In genomic region chr2:183859129-183859528, GRCh38 we compare ENCODE assay signal across 7 cellular contexts.
"Had no signal": no experiment of that assay in that cellular context is flagged by ENCODE, and none has a peak within 500 bp of the region (broad histone marks: within the 10 kb centered on the region; RNA-seq: fewer than 3 reads in every experiment).

No MANE protein-coding gene starts in this region.

- H3K27ac ChIP-seq: GM23248 had no signal

- FAIRE-seq: HTR-8/SVneo had no signal

- H3K9ac ChIP-seq: GM23248 had no signal

- H3K4me3 ChIP-seq: GM23248 had no signal

- H2AFZ ChIP-seq: GM23248 had no signal

- DNase-seq: GM23248, GOT3, H9, HCEC 1CT, HFFc6, KG1 had no signal
